In genomic region chr6:34795836-34796425, GRCh38 we compare ENCODE assay signal across 18 cellular contexts. TPM values are rescaled to one million over a fixed set of nuclear protein-coding genes. Genes with fewer than 3 reads are reported as not detected.
DNase-seq lines count a peak whose midpoint lies in the region; ATAC-seq, FAIRE-seq and TF ChIP-seq lines count a peak whose summit lies in the region.
"Had no signal": no experiment of that assay in that cellular context is flagged by ENCODE, and none has a peak within 500 bp of the region (broad histone marks: within the 10 kb centered on the region; RNA-seq: fewer than 3 reads in every experiment).

No MANE protein-coding gene starts in this region.

- H3K4me3 Mint-ChIP-seq in progenitor cell of endocrine pancreas (ENCODE audit: low read depth) = no peak overlapping the region
- H3K4me3 Mint-ChIP-seq: activated B cell treated with CpG ODN at 0.5 μM for 24 hours; brain; effector memory CD8-positive, alpha-beta T cell; stimulated activated memory B cell treated with anti-CD40 and anti-IgM and Interleukin-4, amounts not matched to agents 10 μg/mL and 1 μg/mL and 100 μg/mL, for 72 hours had no signal

- intact Hi-C loops in pancreas (cut with DNase I) = no loop called here
- intact Hi-C loops in left colon (cut with DNase I, micrococcal nuclease) = no loop called here

- no peak for ATAC-seq in pancreas
- ATAC-seq in left colon = no peak
- ATAC-seq: effector memory CD8-positive, alpha-beta T cell; stimulated activated memory B cell treated with anti-CD40 and anti-IgM and Interleukin-4, amounts not matched to agents 10 μg/mL and 1 μg/mL and 100 μg/mL, for 72 hours had no signal

- peak overlapping the region; percentile 4 for H3K27ac Mint-ChIP-seq in progenitor cell of endocrine pancreas
- H3K27ac Mint-ChIP-seq: activated B cell treated with CpG ODN at 0.5 μM for 24 hours; effector memory CD8-positive, alpha-beta T cell; stimulated activated memory B cell treated with anti-CD40 and anti-IgM and Interleukin-4, amounts not matched to agents 10 μg/mL and 1 μg/mL and 100 μg/mL, for 72 hours had no signal

- no peak for TF ChIP-seq CTCF in fibroblast of mammary gland (conservative IDR thresholded peaks at IDR 0.05; ENCODE audit: control insufficient read depth, insufficient read depth, low read depth, low read length)
- TF ChIP-seq CTCF in progenitor cell of endocrine pancreas (IDR thresholded peaks at IDR 0.05; ENCODE audit: unreplicated experiment) = no peak
- TF ChIP-seq CTCF in pancreas (IDR thresholded peaks at IDR 0.05) = no peak

- no peak for FAIRE-seq in pancreas (lab: Jason Lieb, UNC)
- FAIRE-seq: GM12891 had no signal

- H3K4me1 ChIP-seq in pancreas = peaks cover 0 to 18% (median 4%) of the 10 kb centered on the region in 3 donors

- 14 to 20% methylated on average over 2 of the region's 2 CpGs for whole genome bisulfite sequencing in pancreas, 2 donors

- DNase-seq in ELR (ENCODE audit: low read depth) (peak; percentile 57), NCI-H69 (lab: John Stamatoyannopoulos, UW) (peak; percentile 72), fibroblast of mammary gland (ENCODE audit: low read depth) (peak; percentile 53), progenitor cell of endocrine pancreas (ENCODE audit: low spot score, unreplicated experiment) (no peak), pancreas (no peak), left colon (no peak), NCI-H2171 (lab: John Stamatoyannopoulos, UW) (no peak)
- DNase-seq: activated B cell treated with CpG ODN at 0.5 μM for 24 hours; activated naive CD4-positive, alpha-beta T cell; effector memory CD8-positive, alpha-beta T cell; ovary; T-helper 1 cell had no signal

- no peak overlapping the region for H3K27ac ChIP-seq in pancreas
- H3K27ac ChIP-seq: C4-2B, ovary, RWPE1, skin epidermis had no signal

- H3K36me3 ChIP-seq in pancreas = no peaks in the 10 kb centered on the region
- H3K36me3 ChIP-seq: ovary had no signal

- H3K9me3 ChIP-seq in pancreas = no peaks in the 10 kb centered on the region
- H3K9me3 ChIP-seq: ovary had no signal

- no peak overlapping the region for H3K4me3 ChIP-seq in fibroblast of mammary gland (ENCODE audit: control insufficient read depth, low read depth, low read length)
- H3K4me3 ChIP-seq in pancreas = no peak overlapping the region
- H3K4me3 ChIP-seq: ovary, skin epidermis had no signal

- H3K27me3 ChIP-seq in pancreas = no peaks in the 10 kb centered on the region
- H3K27me3 ChIP-seq: ovary had no signal

- no peaks in the 10 kb centered on the region for H3K9me3 Mint-ChIP-seq in progenitor cell of endocrine pancreas (ENCODE audit: low read depth)
- H3K9me3 Mint-ChIP-seq: activated B cell treated with CpG ODN at 0.5 μM for 24 hours; brain; effector memory CD8-positive, alpha-beta T cell; stimulated activated memory B cell treated with anti-CD40 and anti-IgM and Interleukin-4, amounts not matched to agents 10 μg/mL and 1 μg/mL and 100 μg/mL, for 72 hours had no signal

- H3K4me1 Mint-ChIP-seq in progenitor cell of endocrine pancreas (ENCODE audit: low read depth) = peaks cover 24% of the 10 kb centered on the region

- H3K36me3 Mint-ChIP-seq in progenitor cell of endocrine pancreas (ENCODE audit: insufficient read depth) = peaks cover 1% of the 10 kb centered on the region

- no peaks in the 10 kb centered on the region for H3K27me3 Mint-ChIP-seq in progenitor cell of endocrine pancreas
- H3K27me3 Mint-ChIP-seq: activated B cell treated with CpG ODN at 0.5 μM for 24 hours; effector memory CD8-positive, alpha-beta T cell; stimulated activated memory B cell treated with anti-CD40 and anti-IgM and Interleukin-4, amounts not matched to agents 10 μg/mL and 1 μg/mL and 100 μg/mL, for 72 hours had no signal

RNA-seq across cellular contexts. Expression of gene BLTP3A, which starts 4.0 kb away (rescaled TPM):
- total RNA-seq in progenitor cell of endocrine pancreas = 21.5 and 22.0 TPM in 2 replicates
- total RNA-seq in pancreas = 10 to 100 TPM in 2 of 6 donors, 1 to 10 TPM in 4; 7.4 to 14.4 (median 9.6) TPM
- 1 to 10 TPM; 2.5 to 2.9 TPM for polyA plus RNA-seq in pancreas
- 1 to 10 TPM; 7.5 to 9.7 TPM for total RNA-seq in left colon

RNA-seq across cellular contexts. Expression of gene SNRPC, which starts 38.6 kb away (rescaled TPM):
- total RNA-seq in progenitor cell of endocrine pancreas (119 and 122 TPM in 2 replicates), pancreas (10 to 100 TPM; 18.6 to 39.7 (median 28.7) TPM), left colon (10 to 100 TPM; 54.8 to 60.7 TPM)
- polyA plus RNA-seq in pancreas = 10 to 100 TPM; 49.0 to 73.3 TPM

Comparison
In these comparisons a context has a peak if more than half of its experiments do, and no peak if none do; other contexts are left out.
1. DNase-seq: peak in ELR (single experiment), NCI-H69 (single experiment) and fibroblast of mammary gland (single experiment); none in progenitor cell of endocrine pancreas (single experiment), pancreas (0 of 6), left colon (0 of 2) and NCI-H2171 (single experiment).